9 cellular contexts compared by ENCODE assay signal in the genomic region with DNA sequence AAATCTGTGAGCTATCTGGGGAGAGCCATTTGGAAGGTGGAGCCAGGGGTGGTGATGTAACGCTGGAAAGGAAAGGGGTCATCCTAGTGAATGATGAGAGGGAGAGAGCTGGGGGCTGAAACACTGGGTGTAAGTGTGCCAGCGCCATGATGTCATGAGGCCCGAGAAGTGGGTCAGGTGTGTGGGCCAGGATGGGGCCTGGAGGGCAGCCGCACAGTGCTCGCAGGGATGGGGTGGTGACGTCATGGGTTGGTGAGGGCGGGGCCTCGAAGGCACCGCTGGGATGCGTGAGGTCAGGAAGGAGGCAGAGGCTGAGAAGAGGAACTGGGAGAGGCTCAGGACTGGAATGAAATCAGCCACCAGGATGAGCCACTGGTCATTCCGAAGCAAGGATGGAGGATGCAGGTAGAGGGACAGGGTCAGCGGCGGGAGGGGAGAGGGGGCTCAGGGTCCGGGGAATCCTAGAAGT. TPM values are rescaled to one million over a fixed set of nuclear protein-coding genes. Genes with fewer than 3 reads are reported as not detected.
A peak's percentile ranks its signal among the peaks of the same experiment; 100 is the strongest.
DNase-seq lines count a peak whose midpoint lies in the region; ATAC-seq and TF ChIP-seq lines count a peak whose summit lies in the region.
"Had no signal": no experiment of that assay in that cellular context is flagged by ENCODE, and none has a peak within 500 bp of the region (broad histone marks: within the 10 kb centered on the region; RNA-seq: fewer than 3 reads in every experiment).

No MANE protein-coding gene starts in this region.

- BruUV-seq in MCF 10A (replicated peaks; lab: Mats Ljungman, UMichigan) = no TSS peak

- TF ChIP-seq CTCF in breast epithelium (IDR thresholded peaks at IDR 0.05) = no peak
- TF ChIP-seq CTCF in MCF 10A (IDR thresholded peaks at IDR 0.05; ENCODE audit: unreplicated experiment) = no peak

- H3K9me3 ChIP-seq in breast epithelium = no peaks in the 10 kb centered on the region

- H3K27me3 Mint-ChIP-seq in MCF 10A (ENCODE audit: insufficient read depth, unreplicated experiment) (no peaks in the 10 kb centered on the region), T-cell (peaks cover 0 to 2% of the 10 kb centered on the region in 2 donors)
- no peaks in the 10 kb centered on the region for H3K27me3 Mint-ChIP-seq in stimulated activated naive CD8-positive, alpha-beta T cell treated with anti-CD3 and anti-CD28 coated beads, Interleukin-15, Interleukin-2, amounts not matched to agents 100 ng/mL and 50 ng/mL, for 24 hours

- H3K4me1 ChIP-seq in breast epithelium = peaks cover 0 to 13% of the 10 kb centered on the region in 2 donors

- POLR2A ChIA-PET in MCF 10A (lab: Yijun Ruan, JAX) = no interaction called here
- POLR2A ChIA-PET in T-cell (lab: Charles Lee) = no interaction called here

- peak overlapping the region in 2 of 3 donors; percentile 33 to 38 for H3K4me3 ChIP-seq in breast epithelium

- no peak overlapping the region for H3K27ac ChIP-seq in breast epithelium

- no peaks in the 10 kb centered on the region for H3K36me3 ChIP-seq in breast epithelium

- no peak for TF ChIP-seq POLR2A in breast epithelium (IDR thresholded peaks at IDR 0.05)

- intact Hi-C loops in breast epithelium (cut with DNase I; ENCODE audit: low total_unique reads) (no loop called here), MCF 10A (cut with micrococcal nuclease) (loop anchor here (10.0 kb wide), 1 partner anchor 115 kb away; a partner anchor contains a TSS), head of caudate nucleus (cut with DNase I) (no loop called here)

- DNase-seq in breast epithelium (ENCODE audit: low spot score in 2 of 2) (no peak), MCF 10A (ENCODE audit: unreplicated experiment) (no peak), T-cell (no peak), head of caudate nucleus (peak; percentile 41 to 90 (median 75))
- no peak for DNase-seq in activated CD4-positive, CD25-positive, alpha-beta regulatory T cell treated with anti-CD3 and anti-CD28 coated beads, Interleukin-2, amount 50 U/mL, for 72 hours
- DNase-seq: foreskin melanocyte had no signal

- H3K27me3 ChIP-seq in breast epithelium = peaks cover 0 to 4% of the 10 kb centered on the region in 2 donors

- no peak overlapping the region for H3K27ac Mint-ChIP-seq in MCF 10A (ENCODE audit: low read depth, unreplicated experiment)
- peak overlapping the region in 1 of 2 donors; percentile 66 for H3K27ac Mint-ChIP-seq in T-cell
- no peak overlapping the region for H3K27ac Mint-ChIP-seq in stimulated activated naive CD8-positive, alpha-beta T cell treated with anti-CD3 and anti-CD28 coated beads, Interleukin-15, Interleukin-2, amounts not matched to agents 100 ng/mL and 50 ng/mL, for 24 hours

- no peaks in the 10 kb centered on the region for H3K9me3 Mint-ChIP-seq in MCF 10A (ENCODE audit: unreplicated experiment)
- H3K9me3 Mint-ChIP-seq in T-cell = no peaks in the 10 kb centered on the region
- no peaks in the 10 kb centered on the region for H3K9me3 Mint-ChIP-seq in stimulated activated naive CD8-positive, alpha-beta T cell treated with anti-CD3 and anti-CD28 coated beads, Interleukin-15, Interleukin-2, amounts not matched to agents 100 ng/mL and 50 ng/mL, for 24 hours

- CTCF ChIA-PET in MCF 10A (lab: Yijun Ruan, JAX) (interaction anchor here (1.1 to 2.1 kb wide), 2 partner anchors 10 to 18 kb away, joined by 3 to 8 read pairs; no protein-coding TSS in a partner anchor), T-cell (lab: Charles Lee) (no interaction called here)

- H3K4me3 Mint-ChIP-seq in MCF 10A (ENCODE audit: unreplicated experiment) = no peak overlapping the region
- peak overlapping the region; percentile 5 to 82 (median 6) for H3K4me3 Mint-ChIP-seq in T-cell
- peak overlapping the region; percentile 15 for H3K4me3 Mint-ChIP-seq in stimulated activated naive CD8-positive, alpha-beta T cell treated with anti-CD3 and anti-CD28 coated beads, Interleukin-15, Interleukin-2, amounts not matched to agents 100 ng/mL and 50 ng/mL, for 24 hours

- ATAC-seq in T-cell (replicated peaks in 1 of 4) (no peak), HG02759 (IDR thresholded peaks at IDR 0.05; ENCODE audit: unreplicated experiment) (no peak), GM18907 (IDR thresholded peaks at IDR 0.05; ENCODE audit: unreplicated experiment) (no peak)

- H3K36me3 Mint-ChIP-seq in MCF 10A (ENCODE audit: insufficient read depth, unreplicated experiment) = peaks cover 22% of the 10 kb centered on the region
- peaks cover 10% of the 10 kb centered on the region for H3K36me3 Mint-ChIP-seq in T-cell
- peaks cover 7% of the 10 kb centered on the region for H3K36me3 Mint-ChIP-seq in stimulated activated naive CD8-positive, alpha-beta T cell treated with anti-CD3 and anti-CD28 coated beads, Interleukin-15, Interleukin-2, amounts not matched to agents 100 ng/mL and 50 ng/mL, for 24 hours (ENCODE audit: low read depth)

- H3K4me1 Mint-ChIP-seq in MCF 10A (ENCODE audit: insufficient read depth, unreplicated experiment) (peaks cover 33% of the 10 kb centered on the region), T-cell (peaks cover 23 to 33% (median 30%) of the 10 kb centered on the region in 3 donors)
- H3K4me1 Mint-ChIP-seq in stimulated activated naive CD8-positive, alpha-beta T cell treated with anti-CD3 and anti-CD28 coated beads, Interleukin-15, Interleukin-2, amounts not matched to agents 100 ng/mL and 50 ng/mL, for 24 hours (ENCODE audit: low read depth) = peaks cover 37% of the 10 kb centered on the region

RNA-seq across cellular contexts. Expression of a gene that starts 4.4 kb away (rescaled TPM):
- total RNA-seq in breast epithelium (1 to 10 TPM; 7.0 to 8.8 (median 8.3) TPM), MCF 10A (2022) (17.5 and 18.9 TPM in 2 replicates), T-cell (10 to 100 TPM; 18.3 to 42.9 (median 39.4) TPM)

RNA-seq across cellular contexts. Expression of a gene that starts 23.2 kb away (rescaled TPM):
- total RNA-seq in breast epithelium (not detected), MCF 10A (2022) (not detected in 2 replicates), T-cell (not detected)

RNA-seq across cellular contexts. Expression of a gene that starts 26.0 kb away (rescaled TPM):
- total RNA-seq in breast epithelium (1 to 10 TPM in 2 of 3 donors, under 1 TPM in 1; 0.59 to 3.6 (median 1.1) TPM), MCF 10A (2022) (not detected in 2 replicates), T-cell (under 1 TPM in 1 of 5 donors, not detected in 4; 0.03 TPM)

RNA-seq across cellular contexts. Expression of a gene that starts 41.1 kb away (rescaled TPM):
- total RNA-seq in breast epithelium (not detected), MCF 10A (2022) (0.54 TPM in 1 of 2 replicates, not detected in the other), T-cell (not detected)

Comparison
In these comparisons a context has a peak if more than half of its experiments do, and no peak if none do; other contexts are left out.
1. DNase-seq: peak in head of caudate nucleus (42 of 42); none in breast epithelium (0 of 2), MCF 10A (single experiment), T-cell (0 of 34) and activated CD4-positive, CD25-positive, alpha-beta regulatory T cell treated with anti-CD3 and anti-CD28 coated beads, Interleukin-2, amount 50 U/mL, for 72 hours (single experiment).